Comparison of ENCODE assay signal across 10 cellular contexts in the genomic region with DNA sequence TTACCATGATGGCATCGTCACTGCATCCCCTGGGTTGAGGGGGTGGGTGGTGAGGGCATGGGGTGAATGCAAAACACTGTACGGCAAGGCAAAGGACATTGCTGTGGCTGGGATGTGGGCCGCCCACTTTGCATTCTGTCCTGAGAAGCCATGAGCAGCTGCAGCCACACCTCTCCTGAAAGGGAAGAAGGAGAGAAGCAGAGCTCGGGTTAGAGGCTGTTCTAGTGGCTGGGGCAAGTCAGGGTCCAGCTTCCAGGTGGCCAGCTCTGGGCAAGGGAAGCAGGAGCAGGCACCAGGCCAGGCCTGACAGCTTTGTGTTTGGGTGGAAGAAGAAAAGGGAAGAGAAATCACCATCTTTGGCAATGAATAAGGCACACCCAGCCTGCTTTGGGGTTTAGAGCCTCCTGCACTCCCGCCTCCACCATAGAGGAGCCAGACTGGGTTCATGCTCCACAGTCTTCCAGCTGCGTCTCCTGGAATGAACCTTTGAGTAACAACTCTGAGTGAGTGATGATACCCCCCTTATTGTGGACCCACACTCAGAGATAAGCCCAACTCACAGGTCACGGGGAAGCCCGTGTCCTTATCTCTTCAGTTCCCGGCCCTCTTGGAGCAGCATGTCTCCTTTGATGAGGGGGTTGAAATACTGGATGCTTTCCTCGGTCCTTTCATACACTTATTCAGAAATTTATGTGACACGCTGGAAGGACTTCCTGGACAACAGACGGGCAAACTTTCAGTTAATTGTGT.
A peak's percentile ranks its signal among the peaks of the same experiment; 100 is the strongest.
DNase-seq lines count a peak whose midpoint lies in the region; ATAC-seq and TF ChIP-seq lines count a peak whose summit lies in the region.
"Had no signal": no experiment of that assay in that cellular context is flagged by ENCODE, and none has a peak within 500 bp of the region (broad histone marks: within the 10 kb centered on the region; RNA-seq: fewer than 3 reads in every experiment).

No MANE protein-coding gene starts in this region.

- H3K27me3 Mint-ChIP-seq in CD4-positive, alpha-beta T cell: no peaks in the 10 kb centered on the region
- no peaks in the 10 kb centered on the region for H3K27me3 Mint-ChIP-seq in natural killer cell treated with Interleukin-12 subunit alpha and Interleukin-12 subunit beta and Interleukin-15 and Interleukin-18, amount 100 ng/mL, for 72 hours

- H3K4me3 ChIP-seq in dorsolateral prefrontal cortex: no peak overlapping the region

- H3K27ac Mint-ChIP-seq in CD4-positive, alpha-beta T cell: peak overlapping the region; percentile 83
- H3K27ac Mint-ChIP-seq in natural killer cell treated with Interleukin-12 subunit alpha and Interleukin-12 subunit beta and Interleukin-15 and Interleukin-18, amount 100 ng/mL, for 72 hours: peak overlapping the region; percentile 79 to 89

- no peak for ATAC-seq in CD4-positive, alpha-beta T cell (ENCODE audit: poor library complexity)
- ATAC-seq in natural killer cell treated with Interleukin-12 subunit alpha and Interleukin-12 subunit beta and Interleukin-15 and Interleukin-18, amount 100 ng/mL, for 72 hours: peak in 1 of 2 donors; percentile 8
- ATAC-seq in HG03159 (IDR thresholded peaks at IDR 0.05; ENCODE audit: unreplicated experiment) (no peak), GM18519 (IDR thresholded peaks at IDR 0.05; ENCODE audit: low FRiP score, unreplicated experiment) (no peak)

- POLR2A ChIA-PET in CD4-positive, alpha-beta T cell (lab: Charles Lee): interaction anchor here (1.5 kb wide), 1 partner anchor 44 kb away, joined by 5 read pairs; no protein-coding TSS in a partner anchor

- H3K4me3 Mint-ChIP-seq in CD4-positive, alpha-beta T cell: peak overlapping the region; percentile 49
- H3K4me3 Mint-ChIP-seq in natural killer cell treated with Interleukin-12 subunit alpha and Interleukin-12 subunit beta and Interleukin-15 and Interleukin-18, amount 100 ng/mL, for 72 hours: peak overlapping the region; percentile 48

- no peaks in the 10 kb centered on the region for H3K9me3 ChIP-seq in CD4-positive, alpha-beta T cell (ENCODE audit: control insufficient read depth, low read length)

- intact Hi-C loops in CD4-positive, alpha-beta T cell (cut with DNase I, micrococcal nuclease): loop anchor here in 1 of 2 experiments (1.0 to 5.0 kb wide), 2 partner anchors 47 to 61 kb away; no protein-coding TSS in a partner anchor
- intact Hi-C loops in dorsolateral prefrontal cortex (cut with DNase I): no loop called here

- no peaks in the 10 kb centered on the region for H3K9me3 Mint-ChIP-seq in CD4-positive, alpha-beta T cell
- H3K9me3 Mint-ChIP-seq in natural killer cell treated with Interleukin-12 subunit alpha and Interleukin-12 subunit beta and Interleukin-15 and Interleukin-18, amount 100 ng/mL, for 72 hours: no peaks in the 10 kb centered on the region

- CTCF ChIA-PET in CD4-positive, alpha-beta T cell (lab: Charles Lee): interaction anchor here (1.0 kb wide), 2 partner anchors 15 to 20 kb away, joined by 3 read pairs; no protein-coding TSS in a partner anchor

- no peak overlapping the region for H3K27ac ChIP-seq in CD4-positive, alpha-beta T cell (ENCODE audit: low read depth, low read length)
- H3K27ac ChIP-seq in dorsolateral prefrontal cortex: peak overlapping the region in 38 of 59 donors; percentile 8 to 76 (median 45)

- no peaks in the 10 kb centered on the region for H3K27me3 ChIP-seq in CD4-positive, alpha-beta T cell (ENCODE audit: control insufficient read depth, insufficient read depth, low read length)
- H3K27me3 ChIP-seq in dorsolateral prefrontal cortex: no peaks in the 10 kb centered on the region

- DNase-seq in CD4-positive, alpha-beta T cell: no peak
- DNase-seq in MV-4-11 (lab: John Stamatoyannopoulos, UW): peak; percentile 85
- peak in 2 of 10 donors; percentile 44 to 82 for DNase-seq in dorsolateral prefrontal cortex
- DNase-seq in natural killer cell treated with Interleukin-12 subunit alpha and Interleukin-12 subunit beta and Interleukin-15 and Interleukin-18, amount 100 ng/mL, for 72 hours (ENCODE audit: low spot score): no peak
- DNase-seq in activated CD4-positive, CD25-positive, alpha-beta regulatory T cell treated with anti-CD3 and anti-CD28 coated beads, Interleukin-2, amount 50 U/mL, for 72 hours: no peak
- DNase-seq in GM03348 (ENCODE audit: low spot score): no peak
- DNase-seq: H7, NCI-H1417 treated with DMSO at 0.1 percent for 48 hours had no signal

- no peak for TF ChIP-seq CTCF in CD4-positive, alpha-beta T cell (IDR thresholded peaks at IDR 0.05)
- TF ChIP-seq CTCF in dorsolateral prefrontal cortex (IDR thresholded peaks at IDR 0.05 in 54 of 56, conservative IDR thresholded peaks at IDR 0.05 in 2 of 56; ENCODE audit: low read depth in 1 of 56, partially characterized antibody in 56 of 56): no peak

- H3K4me1 Mint-ChIP-seq in CD4-positive, alpha-beta T cell (ENCODE audit: low read depth): peaks cover 93% of the 10 kb centered on the region
- peaks cover 85 to 92% of the 10 kb centered on the region in 2 donors for H3K4me1 Mint-ChIP-seq in natural killer cell treated with Interleukin-12 subunit alpha and Interleukin-12 subunit beta and Interleukin-15 and Interleukin-18, amount 100 ng/mL, for 72 hours (ENCODE audit: low read depth in 2 of 2)

- peaks cover 66% of the 10 kb centered on the region for H3K36me3 Mint-ChIP-seq in CD4-positive, alpha-beta T cell (ENCODE audit: low read depth)
- H3K36me3 Mint-ChIP-seq in natural killer cell treated with Interleukin-12 subunit alpha and Interleukin-12 subunit beta and Interleukin-15 and Interleukin-18, amount 100 ng/mL, for 72 hours: no peaks in the 10 kb centered on the region
